ENCODE assay signal across 9 cellular contexts in genomic region chr11:57791321-57792059, GRCh38. TPM values are rescaled to one million over a fixed set of nuclear protein-coding genes. Genes with fewer than 3 reads are reported as not detected.
DNase-seq lines count a peak whose midpoint lies in the region; ATAC-seq and TF ChIP-seq lines count a peak whose summit lies in the region.
"Had no signal": no experiment of that assay in that cellular context is flagged by ENCODE, and none has a peak within 500 bp of the region (broad histone marks: within the 10 kb centered on the region; RNA-seq: fewer than 3 reads in every experiment).

No MANE protein-coding gene starts in this region.

- intact Hi-C loops in activated naive CD4-positive, alpha-beta T cell treated with anti-CD3 and anti-CD28 coated beads for 36 hours (cut with micrococcal nuclease): loop anchor here (1.0 to 2.0 kb wide), 10 partner anchors 31 to 785 kb away; partner anchors contain the start of genes CLP1, MED19, SELENOH and TIMM10
- intact Hi-C loops in activated CD8-positive, alpha-beta T cell treated with anti-CD3 and anti-CD28 coated beads for 36 hours (cut with micrococcal nuclease): loop anchor here (2.0 kb wide), 1 partner anchor 49 kb away; no protein-coding TSS in a partner anchor
- intact Hi-C loops in left lung (cut with DNase I): no loop called here

- no peaks in the 10 kb centered on the region for H3K9me3 Mint-ChIP-seq in activated naive CD4-positive, alpha-beta T cell treated with anti-CD3 and anti-CD28 coated beads for 36 hours
- H3K9me3 Mint-ChIP-seq in activated CD8-positive, alpha-beta T cell treated with anti-CD3 and anti-CD28 coated beads for 36 hours: no peaks in the 10 kb centered on the region

- TF ChIP-seq CTCF in activated CD8-positive, alpha-beta T cell treated with anti-CD3 and anti-CD28 coated beads for 36 hours (IDR thresholded peaks at IDR 0.05): no peak
- TF ChIP-seq CTCF in left lung (IDR thresholded peaks at IDR 0.05): no peak
- TF ChIP-seq CTCF in upper lobe of left lung (IDR thresholded peaks at IDR 0.05): no peak

- H3K4me1 ChIP-seq in left lung: peaks cover 45 to 89% of the 10 kb centered on the region in 2 donors
- peaks cover 74 to 90% (median 81%) of the 10 kb centered on the region in 4 donors for H3K4me1 ChIP-seq in upper lobe of left lung

- H3K36me3 ChIP-seq in left lung (peaks cover 0 to 31% of the 10 kb centered on the region in 2 donors), upper lobe of left lung (peaks cover under 1 to 33% (median 17%) of the 10 kb centered on the region in 4 donors)

- POLR2A ChIA-PET in activated CD8-positive, alpha-beta T cell treated with anti-CD3 and anti-CD28 coated beads for 36 hours (lab: Charles Lee): interaction anchor here (0.6 to 0.8 kb wide), 2 partner anchors 9 to 107 kb away, joined by 3 to 5 read pairs; no protein-coding TSS in a partner anchor

- peak overlapping the region; percentile 79 to 87 for H3K27ac ChIP-seq in left lung
- peak overlapping the region; percentile 56 to 85 (median 81) for H3K27ac ChIP-seq in upper lobe of left lung

- DNase-seq in activated naive CD4-positive, alpha-beta T cell treated with anti-CD3 and anti-CD28 coated beads for 36 hours: no peak
- DNase-seq in activated naive CD4-positive, alpha-beta T cell (lab: John Stamatoyannopoulos, UW): no peak
- DNase-seq in activated CD8-positive, alpha-beta T cell treated with anti-CD3 and anti-CD28 coated beads for 36 hours: peak; percentile 32
- no peak for DNase-seq in left lung
- peak in 1 of 2 donors; percentile 70 for DNase-seq in upper lobe of left lung
- no peak for DNase-seq in GDM1 (lab: John Stamatoyannopoulos, UW)
- DNase-seq in NK-92 (lab: John Stamatoyannopoulos, UW; ENCODE audit: unreplicated experiment): no peak
- DNase-seq in DMS 273 (lab: John Stamatoyannopoulos, UW; ENCODE audit: unreplicated experiment): no peak
- DNase-seq: NCI-H2171 had no signal

- peak overlapping the region; percentile 59 for H3K4me3 Mint-ChIP-seq in activated naive CD4-positive, alpha-beta T cell treated with anti-CD3 and anti-CD28 coated beads for 36 hours
- H3K4me3 Mint-ChIP-seq in activated CD8-positive, alpha-beta T cell treated with anti-CD3 and anti-CD28 coated beads for 36 hours: peak overlapping the region; percentile 54

- CTCF ChIA-PET in activated naive CD4-positive, alpha-beta T cell treated with anti-CD3 and anti-CD28 coated beads for 36 hours (lab: Charles Lee): interaction anchor here (0.6 to 1.2 kb wide), 6 partner anchors 9 to 1410 kb away, joined by 3 to 4 read pairs (median 3); partner anchors contain the start of gene CTNND1
- CTCF ChIA-PET in activated CD8-positive, alpha-beta T cell treated with anti-CD3 and anti-CD28 coated beads for 36 hours (lab: Charles Lee): interaction anchor here (0.9 to 2.2 kb wide), 4 partner anchors 9 to 718 kb away, joined by 3 to 16 read pairs (median 4); partner anchors contain the start of gene BTBD18

- H3K27me3 ChIP-seq in left lung (no peaks in the 10 kb centered on the region), upper lobe of left lung (no peaks in the 10 kb centered on the region)

- TF ChIP-seq POLR2A in upper lobe of left lung (IDR thresholded peaks at IDR 0.05): no peak

- H3K4me3 ChIP-seq in left lung: no peak overlapping the region
- H3K4me3 ChIP-seq in upper lobe of left lung: peak overlapping the region in 1 of 4 donors; percentile 8

- H3K36me3 Mint-ChIP-seq in activated naive CD4-positive, alpha-beta T cell treated with anti-CD3 and anti-CD28 coated beads for 36 hours (ENCODE audit: low read depth): no peaks in the 10 kb centered on the region
- peaks cover 11% of the 10 kb centered on the region for H3K36me3 Mint-ChIP-seq in activated CD8-positive, alpha-beta T cell treated with anti-CD3 and anti-CD28 coated beads for 36 hours (ENCODE audit: low read depth)

- H3K27me3 Mint-ChIP-seq in activated naive CD4-positive, alpha-beta T cell treated with anti-CD3 and anti-CD28 coated beads for 36 hours (ENCODE audit: low read depth): no peaks in the 10 kb centered on the region
- no peaks in the 10 kb centered on the region for H3K27me3 Mint-ChIP-seq in activated CD8-positive, alpha-beta T cell treated with anti-CD3 and anti-CD28 coated beads for 36 hours

- ATAC-seq in activated CD8-positive, alpha-beta T cell treated with anti-CD3 and anti-CD28 coated beads for 36 hours: no peak
- no peak for ATAC-seq in left lung
- no peak for ATAC-seq in upper lobe of left lung (ENCODE audit: low FRiP score in 2 of 2)

- peak overlapping the region; percentile 94 for H3K27ac Mint-ChIP-seq in activated naive CD4-positive, alpha-beta T cell treated with anti-CD3 and anti-CD28 coated beads for 36 hours
- H3K27ac Mint-ChIP-seq in activated CD8-positive, alpha-beta T cell treated with anti-CD3 and anti-CD28 coated beads for 36 hours: peak overlapping the region; percentile 95

- TF ChIP-seq EP300 in upper lobe of left lung (IDR thresholded peaks at IDR 0.05): no peak

- peaks cover 34% of the 10 kb centered on the region for H3K4me1 Mint-ChIP-seq in activated naive CD4-positive, alpha-beta T cell treated with anti-CD3 and anti-CD28 coated beads for 36 hours (ENCODE audit: low read depth)
- peaks cover 36% of the 10 kb centered on the region for H3K4me1 Mint-ChIP-seq in activated CD8-positive, alpha-beta T cell treated with anti-CD3 and anti-CD28 coated beads for 36 hours (ENCODE audit: low read depth)

- H3K9me3 ChIP-seq in left lung (no peaks in the 10 kb centered on the region), upper lobe of left lung (no peaks in the 10 kb centered on the region)

- 78 to 80% methylated on average over 11 to 22 of the region's 22 CpGs for WGBS in upper lobe of left lung, 2 donors

RNA-seq across cellular contexts. Expression of gene CTNND1, which starts 29.9 kb away (rescaled TPM):
- 1 to 10 TPM; 5.5 to 8.5 TPM for total RNA-seq in activated naive CD4-positive, alpha-beta T cell treated with anti-CD3 and anti-CD28 coated beads for 36 hours
- total RNA-seq in activated CD8-positive, alpha-beta T cell treated with anti-CD3 and anti-CD28 coated beads for 36 hours: 1 to 10 TPM; 7.3 to 7.9 TPM
- total RNA-seq in left lung (100 to 1,000 TPM; 187 to 217 TPM), upper lobe of left lung (100 to 1,000 TPM; 136 to 232 (median 214) TPM)

RNA-seq across cellular contexts. Expression of gene BTBD18, which starts 39.9 kb away (rescaled TPM):
- total RNA-seq in activated naive CD4-positive, alpha-beta T cell treated with anti-CD3 and anti-CD28 coated beads for 36 hours: not detected
- total RNA-seq in activated CD8-positive, alpha-beta T cell treated with anti-CD3 and anti-CD28 coated beads for 36 hours: not detected
- not detected for total RNA-seq in left lung
- not detected for total RNA-seq in upper lobe of left lung

RNA-seq across cellular contexts. Expression of gene SELENOH, which starts 50.2 kb away (rescaled TPM):
- 100 to 1,000 TPM; 249 to 282 TPM for total RNA-seq in activated naive CD4-positive, alpha-beta T cell treated with anti-CD3 and anti-CD28 coated beads for 36 hours
- total RNA-seq in activated CD8-positive, alpha-beta T cell treated with anti-CD3 and anti-CD28 coated beads for 36 hours: 100 to 1,000 TPM; 257 to 265 TPM
- total RNA-seq in left lung: 100 to 1,000 TPM in 1 of 2 donors, 10 to 100 TPM in 1; 94.1 to 108 TPM
- 100 to 1,000 TPM in 5 of 6 donors, 10 to 100 TPM in 1; 56.6 to 138 (median 120) TPM for total RNA-seq in upper lobe of left lung

Comparison
In these comparisons a context has a peak if more than half of its experiments do, and no peak if none do; other contexts are left out.
1. RNA of gene CTNND1, which starts 29.9 kb away (total RNA-seq): 187 to 217 TPM in left lung and 136 to 232 TPM in upper lobe of left lung; 5.5 to 8.5 TPM in activated naive CD4-positive, alpha-beta T cell treated with anti-CD3 and anti-CD28 coated beads for 36 hours and 7.3 to 7.9 TPM in activated CD8-positive, alpha-beta T cell treated with anti-CD3 and anti-CD28 coated beads for 36 hours; every median in the first group is over 10 times any median in the second.
2. intact Hi-C loops: an anchor here in activated naive CD4-positive, alpha-beta T cell treated with anti-CD3 and anti-CD28 coated beads for 36 hours (1.0 to 2.0 kb wide) and activated CD8-positive, alpha-beta T cell treated with anti-CD3 and anti-CD28 coated beads for 36 hours (2.0 kb wide); none called in left lung.